13 cellular contexts compared by ENCODE assay signal in genomic region chr20:50427740-50428462, GRCh38.
DNase-seq lines count a peak whose midpoint lies in the region; ATAC-seq and TF ChIP-seq lines count a peak whose summit lies in the region.
"Had no signal": no experiment of that assay in that cellular context is flagged by ENCODE, and none has a peak within 500 bp of the region (broad histone marks: within the 10 kb centered on the region; RNA-seq: fewer than 3 reads in every experiment).

No MANE protein-coding gene starts in this region.

- H3K27me3 Mint-ChIP-seq in MCF 10A (ENCODE audit: insufficient read depth, unreplicated experiment): no peaks in the 10 kb centered on the region

- intact Hi-C loops in MCF 10A (cut with micrococcal nuclease) (no loop called here), right cardiac atrium (cut with DNase I) (no loop called here), dorsolateral prefrontal cortex (cut with DNase I) (no loop called here)

- BruUV-seq in MCF 10A (replicated peaks; lab: Mats Ljungman, UMichigan): TSS peak; percentile 14

- H3K27me3 ChIP-seq in right cardiac atrium (ENCODE audit: control insufficient read depth, insufficient read depth): no peaks in the 10 kb centered on the region
- H3K27me3 ChIP-seq in skeletal muscle tissue (ENCODE audit: control insufficient read depth in 3 of 3, insufficient read depth in 3 of 3, low read length in 3 of 3): no peaks in the 10 kb centered on the region
- peaks cover 0 to 3% (median 0%) of the 10 kb centered on the region in 45 donors for H3K27me3 ChIP-seq in dorsolateral prefrontal cortex
- H3K27me3 ChIP-seq: SJSA1 had no signal

- DNase-seq in NCI-H2107 (lab: John Stamatoyannopoulos, UW) (peak; percentile 22), MCF 10A (ENCODE audit: unreplicated experiment) (peak; percentile 82), right cardiac atrium (peak in 2 of 3 donors; percentile 55 to 76), dorsolateral prefrontal cortex (no peak), CD1c-positive myeloid dendritic cell (ENCODE audit: extremely low spot score) (no peak), NK-92 (lab: John Stamatoyannopoulos, UW; ENCODE audit: unreplicated experiment) (no peak), G401 (ENCODE audit: low spot score) (no peak)
- DNase-seq: HCEC 1CT; NCI-H524 treated with DMSO at 0.1 percent for 48 hours; stimulated activated CD4-positive, alpha-beta T cell treated with anti-CD3 and anti-CD28 coated beads, Interleukin-2, amount 100 ng/mL, for 24 hours had no signal

- H3K4me3 ChIP-seq in right cardiac atrium (ENCODE audit: low read length): no peak overlapping the region
- peak overlapping the region in 1 of 3 donors; percentile 17 for H3K4me3 ChIP-seq in skeletal muscle tissue (ENCODE audit: low read length in 3 of 3)
- H3K4me3 ChIP-seq in dorsolateral prefrontal cortex: no peak overlapping the region
- H3K4me3 ChIP-seq: SJSA1 had no signal

- POLR2A ChIA-PET in MCF 10A (lab: Yijun Ruan, JAX): interaction anchor here (0.7 to 7.2 kb wide), 26 partner anchors 18 to 417 kb away, joined by 3 to 79 read pairs (median 6); partner anchors contain the start of genes CEBPB, PARD6B and PEDS1

- H3K36me3 ChIP-seq in skeletal muscle tissue (ENCODE audit: control insufficient read depth in 3 of 3, insufficient read depth in 3 of 3, low read length in 3 of 3): no peaks in the 10 kb centered on the region
- H3K36me3 ChIP-seq: SJSA1 had no signal

- peak; percentile 39 to 49 for ATAC-seq in right cardiac atrium
- ATAC-seq: activated T-helper 17 cell treated with anti-CD3 and anti-CD28 coated beads, Interleukin-2, amount 50 U/mL, for 72 hours had no signal

- H3K4me1 ChIP-seq in right cardiac atrium (ENCODE audit: control insufficient read depth, insufficient read depth, low read length): peaks cover 10% of the 10 kb centered on the region
- peaks cover 20 to 31% (median 23%) of the 10 kb centered on the region in 3 donors for H3K4me1 ChIP-seq in skeletal muscle tissue (ENCODE audit: control insufficient read depth in 3 of 3, insufficient read depth in 3 of 3, low read length in 3 of 3)

- CTCF ChIA-PET in MCF 10A (lab: Yijun Ruan, JAX): interaction anchor here (1.1 to 4.7 kb wide), 2 partner anchors 36 to 119 kb away, joined by 3 to 26 read pairs; no protein-coding TSS in a partner anchor

- in situ Hi-C loops in G401 (cut with HindIII; ENCODE audit: low sequenced_read_pairs): no loop called here

- H3K9me3 ChIP-seq in right cardiac atrium (ENCODE audit: control insufficient read depth, low read length) (no peaks in the 10 kb centered on the region), skeletal muscle tissue (ENCODE audit: control insufficient read depth in 3 of 3, low read length in 3 of 3) (no peaks in the 10 kb centered on the region)
- H3K9me3 ChIP-seq: SJSA1 had no signal

- TF ChIP-seq CTCF in MCF 10A (IDR thresholded peaks at IDR 0.05; ENCODE audit: unreplicated experiment): no peak
- no peak for TF ChIP-seq CTCF in dorsolateral prefrontal cortex (IDR thresholded peaks at IDR 0.05 in 54 of 56, conservative IDR thresholded peaks at IDR 0.05 in 2 of 56; ENCODE audit: low read depth in 1 of 56, partially characterized antibody in 56 of 56)

- H3K36me3 Mint-ChIP-seq in MCF 10A (ENCODE audit: insufficient read depth, unreplicated experiment): peaks cover 14% of the 10 kb centered on the region

- H3K9ac ChIP-seq in skeletal muscle tissue (ENCODE audit: low read depth in 1 of 3, low read length in 3 of 3): peak overlapping the region in 2 of 3 donors; percentile 27 to 60

- peak overlapping the region; percentile 97 for H3K27ac Mint-ChIP-seq in MCF 10A (ENCODE audit: low read depth, unreplicated experiment)
- H3K27ac Mint-ChIP-seq: activated T-helper 17 cell treated with anti-CD3 and anti-CD28 coated beads, Interleukin-2, amount 50 U/mL, for 72 hours had no signal

- 34% methylated on average over 9 of the region's 9 CpGs for WGBS in right cardiac atrium

- H3K4me1 Mint-ChIP-seq in MCF 10A (ENCODE audit: insufficient read depth, unreplicated experiment): peaks cover 57% of the 10 kb centered on the region
- H3K4me1 Mint-ChIP-seq: activated T-helper 17 cell treated with anti-CD3 and anti-CD28 coated beads, Interleukin-2, amount 50 U/mL, for 72 hours had no signal

- no peaks in the 10 kb centered on the region for H3K9me3 Mint-ChIP-seq in MCF 10A (ENCODE audit: unreplicated experiment)
- H3K9me3 Mint-ChIP-seq: activated T-helper 17 cell treated with anti-CD3 and anti-CD28 coated beads, Interleukin-2, amount 50 U/mL, for 72 hours had no signal

- peak overlapping the region; percentile 51 for H3K4me3 Mint-ChIP-seq in MCF 10A (ENCODE audit: unreplicated experiment)
- H3K4me3 Mint-ChIP-seq: activated T-helper 17 cell treated with anti-CD3 and anti-CD28 coated beads, Interleukin-2, amount 50 U/mL, for 72 hours had no signal

- H3K27ac ChIP-seq in right cardiac atrium (ENCODE audit: low read length): no peak overlapping the region
- H3K27ac ChIP-seq in skeletal muscle tissue (ENCODE audit: low read depth, low read length): peak overlapping the region; percentile 49
- no peak overlapping the region for H3K27ac ChIP-seq in dorsolateral prefrontal cortex
- H3K27ac ChIP-seq: SJSA1 had no signal

Comparison
In these comparisons a context has a peak if more than half of its experiments do, and no peak if none do; other contexts are left out.
1. DNase-seq: peak in NCI-H2107 (single experiment), MCF 10A (single experiment) and right cardiac atrium (2 of 3); none in dorsolateral prefrontal cortex (0 of 10), CD1c-positive myeloid dendritic cell (single experiment), NK-92 (single experiment) and G401 (single experiment).